18 cellular contexts compared by ENCODE assay signal in genomic region chr15:101118615-101119014, GRCh38.
DNase-seq lines count a peak whose midpoint lies in the region; ATAC-seq, FAIRE-seq and TF ChIP-seq lines count a peak whose summit lies in the region.
"Had no signal": no experiment of that assay in that cellular context is flagged by ENCODE, and none has a peak within 500 bp of the region (broad histone marks: within the 10 kb centered on the region; RNA-seq: fewer than 3 reads in every experiment).

No MANE protein-coding gene starts in this region.

- no peak for FAIRE-seq in K562 (lab: Jason Lieb, UNC)
- FAIRE-seq: GM19239, HepG2, HTR-8/SVneo had no signal

- no peak for ATAC-seq in natural killer cell treated with Interleukin-12 subunit alpha and Interleukin-12 subunit beta and Interleukin-15 and Interleukin-18, amount 100 ng/mL, for 72 hours
- ATAC-seq in natural killer cell (no peak), K562 (no peak)
- ATAC-seq: HepG2 had no signal

- H3K36me3 Mint-ChIP-seq in natural killer cell treated with Interleukin-12 subunit alpha and Interleukin-12 subunit beta and Interleukin-15 and Interleukin-18, amount 100 ng/mL, for 72 hours, result no peaks in the 10 kb centered on the region
- H3K36me3 Mint-ChIP-seq in natural killer cell, result no peaks in the 10 kb centered on the region
- no peaks in the 10 kb centered on the region for H3K36me3 Mint-ChIP-seq in progenitor cell of endocrine pancreas (ENCODE audit: insufficient read depth)
- H3K36me3 Mint-ChIP-seq: CD8-positive, alpha-beta memory T cell had no signal

- intact Hi-C loops in natural killer cell (cut with micrococcal nuclease), result no loop called here
- intact Hi-C loops in K562 (cut with micrococcal nuclease), result no loop called here
- intact Hi-C loops in spleen (cut with DNase I; ENCODE audit: low total_unique reads), result no loop called here

- no peak for TF ChIP-seq EP300 in K562 (IDR thresholded peaks at IDR 0.05; ENCODE audit: low read length)

- BruUV-seq in K562 (replicated peaks; lab: Mats Ljungman, UMichigan), result no TSS peak

- WGBS in K562 (ENCODE audit: insufficient coverage, low coverage, missing lambda C conversion rate), result 52% methylated on average over 10 of the region's 10 CpGs
- WGBS in spleen, 5 donors, result 94 to 100% (median 96%) methylated on average over 8 to 10 of the region's 10 CpGs

- no peaks in the 10 kb centered on the region for H4K20me1 ChIP-seq in K562 (replicated peaks; ENCODE audit: control insufficient read depth, insufficient read depth, low read length)

- H3K9me1 ChIP-seq in K562 (ENCODE audit: control insufficient read depth, insufficient read depth, low read length), result no peaks in the 10 kb centered on the region

- H3K4me3 Mint-ChIP-seq in natural killer cell treated with Interleukin-12 subunit alpha and Interleukin-12 subunit beta and Interleukin-15 and Interleukin-18, amount 100 ng/mL, for 72 hours, result no peak overlapping the region
- no peak overlapping the region for H3K4me3 Mint-ChIP-seq in natural killer cell
- no peak overlapping the region for H3K4me3 Mint-ChIP-seq in progenitor cell of endocrine pancreas (ENCODE audit: low read depth)
- H3K4me3 Mint-ChIP-seq: CD8-positive, alpha-beta memory T cell; HFFc6 had no signal

- CTCF ChIA-PET in K562 (lab: Yijun Ruan, JAX; ENCODE audit: low intra/inter-chr PET ratio), result no interaction called here

- H3K27me3 ChIP-seq in K562 (ENCODE audit: control insufficient read depth in 2 of 2, insufficient read depth in 2 of 2, low read length in 2 of 2), result no peaks in the 10 kb centered on the region
- H3K27me3 ChIP-seq in spleen (replicated peaks in 1 of 7), result peaks cover 0 to 9% (median 0%) of the 10 kb centered on the region in 7 donors

- no peak overlapping the region for H3K27ac ChIP-seq in K562 (ENCODE audit: extremely low read depth, low read depth, low read length)
- no peak overlapping the region for H3K27ac ChIP-seq in spleen
- H3K27ac ChIP-seq: 22Rv1 had no signal

- in situ Hi-C loops in K562 (cut with MboI), result no loop called here

- no peaks in the 10 kb centered on the region for H3K9me3 ChIP-seq in K562 (replicated peaks; ENCODE audit: control insufficient read depth, insufficient read depth, low read depth, low read length)
- no peaks in the 10 kb centered on the region for H3K9me3 ChIP-seq in spleen
- H3K9me3 ChIP-seq: Caco-2, HAP-1 had no signal

- no peak overlapping the region for H3K4me2 ChIP-seq in K562 (ENCODE audit: insufficient read depth, low read length)

- H2AFZ ChIP-seq in K562 (ENCODE audit: low read depth, low read length), result no peak overlapping the region

- no peak overlapping the region for H3K4me3 ChIP-seq in K562
- H3K4me3 ChIP-seq in spleen, result no peak overlapping the region
- H3K4me3 ChIP-seq: HAP-1 had no signal

- H3K79me2 ChIP-seq in K562 (ENCODE audit: control insufficient read depth, insufficient read depth, low read length), result no peaks in the 10 kb centered on the region

- TF ChIP-seq POLR2A in K562 (conservative IDR thresholded peaks at IDR 0.05) (no peak), spleen (IDR thresholded peaks at IDR 0.05) (no peak)

- no peak for TF ChIP-seq CTCF in natural killer cell (IDR thresholded peaks at IDR 0.05)
- no peak for TF ChIP-seq CTCF in K562 (IDR thresholded peaks at IDR 0.05 in 2 of 3, conservative IDR thresholded peaks at IDR 0.05 in 1 of 3; ENCODE audit: insufficient read depth in 2 of 3, low read depth in 1 of 3, low read length in 3 of 3)
- no peak for TF ChIP-seq CTCF in spleen (IDR thresholded peaks at IDR 0.05 in 8 of 11, conservative IDR thresholded peaks at IDR 0.05 in 3 of 11)
- no peak for TF ChIP-seq CTCF in progenitor cell of endocrine pancreas (IDR thresholded peaks at IDR 0.05; ENCODE audit: unreplicated experiment)

- H3K4me1 Mint-ChIP-seq in natural killer cell treated with Interleukin-12 subunit alpha and Interleukin-12 subunit beta and Interleukin-15 and Interleukin-18, amount 100 ng/mL, for 72 hours (ENCODE audit: low read depth in 2 of 2), result peaks cover 29 to 34% of the 10 kb centered on the region in 2 donors
- H3K4me1 Mint-ChIP-seq in natural killer cell (peaks cover 23 to 24% of the 10 kb centered on the region in 2 donors), progenitor cell of endocrine pancreas (ENCODE audit: low read depth) (no peaks in the 10 kb centered on the region)

- H3K27me3 Mint-ChIP-seq in natural killer cell treated with Interleukin-12 subunit alpha and Interleukin-12 subunit beta and Interleukin-15 and Interleukin-18, amount 100 ng/mL, for 72 hours, result no peaks in the 10 kb centered on the region
- H3K27me3 Mint-ChIP-seq in natural killer cell (ENCODE audit: low read depth in 2 of 2) (peaks cover 0 to 3% of the 10 kb centered on the region in 2 donors), progenitor cell of endocrine pancreas (peaks cover 17% of the 10 kb centered on the region)
- H3K27me3 Mint-ChIP-seq: CD8-positive, alpha-beta memory T cell had no signal

- POLR2A ChIA-PET in K562 (lab: Yijun Ruan, JAX), result no interaction called here

- no peak for TF ChIP-seq RAD21 in K562 (CRISPR knock-in tag; conservative IDR thresholded peaks at IDR 0.05 in 1 of 2, IDR thresholded peaks at IDR 0.05 in 1 of 2)

- no peaks in the 10 kb centered on the region for H3K36me3 ChIP-seq in K562 (ENCODE audit: control insufficient read depth, insufficient read depth, low read length)
- H3K36me3 ChIP-seq in spleen, result no peaks in the 10 kb centered on the region
- H3K36me3 ChIP-seq: HAP-1 had no signal

- H3K27ac Mint-ChIP-seq in natural killer cell treated with Interleukin-12 subunit alpha and Interleukin-12 subunit beta and Interleukin-15 and Interleukin-18, amount 100 ng/mL, for 72 hours, result peak overlapping the region in 1 of 2 donors; percentile 72
- H3K27ac Mint-ChIP-seq in natural killer cell (no peak overlapping the region), progenitor cell of endocrine pancreas (no peak overlapping the region)
- H3K27ac Mint-ChIP-seq: HFFc6 had no signal

- H3K4me1 ChIP-seq in K562 (replicated peaks in 1 of 2; ENCODE audit: control insufficient read depth in 2 of 2, insufficient read depth in 2 of 2, low read length in 2 of 2), result peaks cover 12 to 31% of the 10 kb centered on the region in 2 experiments
- H3K4me1 ChIP-seq in spleen, result peaks cover 5 to 47% (median 38%) of the 10 kb centered on the region in 6 donors
- H3K4me1 ChIP-seq: Caco-2, HAP-1 had no signal

- peak; percentile 39 for DNase-seq in natural killer cell treated with Interleukin-12 subunit alpha and Interleukin-12 subunit beta and Interleukin-15 and Interleukin-18, amount 100 ng/mL, for 72 hours (ENCODE audit: low spot score)
- DNase-seq in natural killer cell, result no peak
- DNase-seq in K562 (ENCODE audit: extremely low read depth in 1 of 4, low spot score in 3 of 4), result no peak
- DNase-seq in islet precursor cell, result peak; percentile 51
- peak; percentile 70 for DNase-seq in spleen
- DNase-seq in activated CD4-positive, alpha-beta T cell treated with anti-CD3 and anti-CD28 coated beads, Interleukin-2, amount 50 U/mL, for 1 hour, result no peak
- DNase-seq in stimulated activated CD4-positive, alpha-beta T cell treated with anti-CD3 and anti-CD28 coated beads, Interleukin-4, amount 100 ng/mL, for 24 hours, result no peak
- no peak for DNase-seq in progenitor cell of endocrine pancreas (ENCODE audit: low spot score, unreplicated experiment)
- DNase-seq: Caco-2; CD8-positive, alpha-beta memory T cell; DMS53; GF-D8; HFFc6 had no signal

- no peak overlapping the region for H3K9ac ChIP-seq in K562 (ENCODE audit: insufficient read depth in 1 of 2, low read depth in 2 of 2, low read length in 2 of 2)

- H3K9me3 Mint-ChIP-seq in natural killer cell treated with Interleukin-12 subunit alpha and Interleukin-12 subunit beta and Interleukin-15 and Interleukin-18, amount 100 ng/mL, for 72 hours, result no peaks in the 10 kb centered on the region
- no peaks in the 10 kb centered on the region for H3K9me3 Mint-ChIP-seq in natural killer cell
- H3K9me3 Mint-ChIP-seq in progenitor cell of endocrine pancreas (ENCODE audit: low read depth), result no peaks in the 10 kb centered on the region
- H3K9me3 Mint-ChIP-seq: CD8-positive, alpha-beta memory T cell had no signal

TF ChIP-seq in K562, 482 proteins besides CTCF, POLR2A, EP300 and RAD21:
- TF ChIP-seq KLF6 (CRISPR knock-in tag; IDR thresholded peaks at IDR 0.05; ENCODE audit: borderline replicate concordance) (no peak), SAP30 (IDR thresholded peaks at IDR 0.05; ENCODE audit: borderline replicate concordance, insufficient read depth, low read depth, low read length, poor library complexity, severe bottlenecking) (no peak), PKNOX1 (IDR thresholded peaks at IDR 0.05) (peak; percentile 41; the same call in 1 of the 2 replicates), NR4A1 (CRISPR knock-in tag; IDR thresholded peaks at IDR 0.05) (no peak), NR4A1 (tag; IDR thresholded peaks at IDR 0.05) (no peak), ZNF232 (CRISPR knock-in tag; IDR thresholded peaks at IDR 0.05) (no peak)

Comparison
In these comparisons a context has a peak if more than half of its experiments do, and no peak if none do; other contexts are left out.
1. DNase-seq: peak in natural killer cell treated with Interleukin-12 subunit alpha and Interleukin-12 subunit beta and Interleukin-15 and Interleukin-18, amount 100 ng/mL, for 72 hours (single experiment), islet precursor cell (single experiment) and spleen (single experiment); none in natural killer cell (single experiment), K562 (0 of 4), activated CD4-positive, alpha-beta T cell treated with anti-CD3 and anti-CD28 coated beads, Interleukin-2, amount 50 U/mL, for 1 hour (single experiment), stimulated activated CD4-positive, alpha-beta T cell treated with anti-CD3 and anti-CD28 coated beads, Interleukin-4, amount 100 ng/mL, for 24 hours (single experiment) and progenitor cell of endocrine pancreas (single experiment).